In the genomic region with DNA sequence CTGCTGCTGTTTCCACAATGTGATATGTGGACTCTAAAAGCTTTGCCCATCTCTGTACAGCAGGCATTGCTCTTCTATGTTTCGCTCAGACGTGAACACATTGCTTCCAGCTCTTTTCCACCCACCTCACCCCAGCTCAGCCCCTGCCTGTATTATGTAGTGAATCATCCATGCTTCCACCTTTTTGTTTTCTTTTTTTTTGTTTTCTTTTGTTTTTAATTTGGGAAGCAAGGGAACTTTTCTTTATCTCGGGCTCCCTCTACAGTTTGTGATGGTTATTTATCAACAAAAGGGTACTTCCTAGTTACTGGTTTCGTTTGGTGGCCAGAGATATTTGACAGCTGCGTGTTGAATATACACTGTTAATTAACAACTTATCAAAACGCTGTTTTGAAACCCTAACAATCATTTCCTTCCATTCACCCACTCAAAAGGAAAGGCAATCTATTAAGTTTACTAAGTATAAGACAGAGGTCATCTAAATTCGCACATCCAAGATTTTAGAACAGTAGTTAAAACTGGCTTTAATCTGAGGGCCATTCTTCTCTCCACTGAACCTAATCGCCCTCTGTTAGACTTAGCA, we compare ENCODE assay signal across 8 cellular contexts.
DNase-seq lines count a peak whose midpoint lies in the region; ATAC-seq, FAIRE-seq and TF ChIP-seq lines count a peak whose summit lies in the region.

No MANE protein-coding gene starts in this region.

- peak; percentile 31 for DNase-seq in ELF-1 (ENCODE audit: low read depth, low spot score)
- peak; percentile 44 for DNase-seq in LoVo (ENCODE audit: low spot score)
- DNase-seq in adrenal gland = no peak
- no peak for DNase-seq in kidney
- DNase-seq in amniotic stem cell (lab: John Stamatoyannopoulos, UW) = no peak

- no peak for TF ChIP-seq POLR2A in adrenal gland (IDR thresholded peaks at IDR 0.05)

- H3K27ac ChIP-seq in adrenal gland (no peak overlapping the region), kidney (ENCODE audit: low read depth in 2 of 2, low read length in 2 of 2) (no peak overlapping the region)

- H3K4me1 ChIP-seq in adrenal gland (replicated peaks in 1 of 2) (no peaks in the 10 kb centered on the region), kidney (ENCODE audit: control insufficient read depth in 1 of 2, insufficient read depth in 1 of 2, low read depth in 1 of 2, low read length in 2 of 2) (peaks cover 0 to 2% of the 10 kb centered on the region in 2 donors)

- no peak overlapping the region for H3K9ac ChIP-seq in kidney (ENCODE audit: low read length in 2 of 2)

- ATAC-seq in GM21381 (IDR thresholded peaks at IDR 0.05; ENCODE audit: unreplicated experiment) (peak; percentile 72), HG02884 (IDR thresholded peaks at IDR 0.05; ENCODE audit: unreplicated experiment) (no peak), HG03460 (IDR thresholded peaks at IDR 0.05; ENCODE audit: unreplicated experiment) (no peak)

- no peaks in the 10 kb centered on the region for H3K9me3 ChIP-seq in adrenal gland (replicated peaks in 1 of 3)
- H3K9me3 ChIP-seq in kidney (ENCODE audit: control insufficient read depth in 1 of 2, low read length in 2 of 2) = no peaks in the 10 kb centered on the region

- FAIRE-seq in kidney (lab: Jason Lieb, UNC) = no peak

- no peaks in the 10 kb centered on the region for H3K36me3 ChIP-seq in adrenal gland (replicated peaks in 1 of 2)
- H3K36me3 ChIP-seq in kidney (ENCODE audit: control insufficient read depth in 1 of 2, insufficient read depth in 2 of 2, low read length in 2 of 2) = no peaks in the 10 kb centered on the region

- H3K27me3 ChIP-seq in adrenal gland = no peaks in the 10 kb centered on the region

- intact Hi-C loops in adrenal gland (cut with DNase I) = no loop called here
- intact Hi-C loops in kidney (cut with DNase I) = no loop called here

- H3K4me3 ChIP-seq in adrenal gland = peak overlapping the region in 1 of 4 donors; percentile 6
- peak overlapping the region in 1 of 2 donors; percentile 6 for H3K4me3 ChIP-seq in kidney (ENCODE audit: low read length in 2 of 2)

- 23 to 28% (median 25%) methylated on average over 8 of the region's 8 CpGs for WGBS in adrenal gland, 4 donors

- TF ChIP-seq CTCF in adrenal gland (IDR thresholded peaks at IDR 0.05) (peak; percentile 27 to 58 (median 51)), kidney (IDR thresholded peaks at IDR 0.05; ENCODE audit: borderline replicate concordance, extremely low read depth, insufficient read depth) (peak; percentile 28)

Comparison
In these comparisons a context has a peak if more than half of its experiments do, and no peak if none do; other contexts are left out.
1. DNase-seq: peak in ELF-1 (single experiment) and LoVo (single experiment); none in adrenal gland (0 of 7), kidney (single experiment) and amniotic stem cell (single experiment).